ENCODE assay signal across 1 cellular context in genomic region chrX:153609917-153610833, GRCh38.
TF ChIP-seq lines count a peak whose summit lies in the region.

No MANE protein-coding gene starts in this region.

TF ChIP-seq in K562, 482 proteins besides CTCF, POLR2A, EP300 and RAD21 (continued from another document and continues in another):
- TF ChIP-seq ZBTB43 (CRISPR knock-in tag; IDR thresholded peaks at IDR 0.05) = 0 out of 2 replicates have a peak, but pooled peaks have one; percentile 64
- TF ChIP-seq VEZF1 (CRISPR knock-in tag; IDR thresholded peaks at IDR 0.05) = peak; percentile 50
- 0 out of 2 replicates have a peak, but pooled peaks have one; percentile 39 for TF ChIP-seq RBFOX2 (IDR thresholded peaks at IDR 0.05; ENCODE audit: low read depth, low read length)
- no peak for TF ChIP-seq SMARCE1 (IDR thresholded peaks at IDR 0.05)
- TF ChIP-seq CUX1 (CRISPR knock-in tag; IDR thresholded peaks at IDR 0.05) = no peak
- TF ChIP-seq ZBTB33 (CRISPR knock-in tag; IDR thresholded peaks at IDR 0.05) = peak; percentile 92
- no peak for TF ChIP-seq TEAD4 (IDR thresholded peaks at IDR 0.05; ENCODE audit: low read length)
- TF ChIP-seq TEAD4 (CRISPR knock-in tag; IDR thresholded peaks at IDR 0.05; ENCODE audit: borderline replicate concordance) = peak; percentile 96
- TF ChIP-seq MYC (IDR thresholded peaks at IDR 0.05; ENCODE audit: low read depth, low read length) = peak; percentile 80
- no peak for TF ChIP-seq MYC (CRISPR knock-in tag; IDR thresholded peaks at IDR 0.05; ENCODE audit: borderline replicate concordance, low read depth)
- TF ChIP-seq GABPB1 (CRISPR knock-in tag; IDR thresholded peaks at IDR 0.05) = peak; percentile 53
- no peak for TF ChIP-seq SIX5 (IDR thresholded peaks at IDR 0.05; ENCODE audit: borderline replicate concordance in 1 of 2, insufficient read depth in 1 of 2, low read depth in 1 of 2, low read length in 2 of 2)
- no peak for TF ChIP-seq C11orf30 (IDR thresholded peaks at IDR 0.05; ENCODE audit: low read depth)
- TF ChIP-seq NR3C1 (CRISPR knock-in tag; IDR thresholded peaks at IDR 0.05) = peak; percentile 96
- peak; percentile 41; the same call in 1 of the 2 replicates for TF ChIP-seq RB1 (IDR thresholded peaks at IDR 0.05; ENCODE audit: low read depth)
- no peak for TF ChIP-seq ADNP (tag; IDR thresholded peaks at IDR 0.05)
- TF ChIP-seq RHOXF2B (CRISPR knock-in tag; conservative IDR thresholded peaks at IDR 0.05) = no peak
- TF ChIP-seq SAFB (IDR thresholded peaks at IDR 0.05; ENCODE audit: borderline replicate concordance, low read depth, low read length) = no peak
- peak; percentile 74 to 79 for TF ChIP-seq NRF1 (conservative IDR thresholded peaks at IDR 0.05 in 1 of 2, IDR thresholded peaks at IDR 0.05 in 1 of 2)
- TF ChIP-seq ARID2 (IDR thresholded peaks at IDR 0.05) = no peak
- peak in 1 of 2 experiments; percentile 91; a peak in 2 of 4 replicates for TF ChIP-seq TEAD1 (CRISPR knock-in tag; IDR thresholded peaks at IDR 0.05)
- no peak for TF ChIP-seq KAT2B (IDR thresholded peaks at IDR 0.05; ENCODE audit: low read depth, low read length)
- no peak for TF ChIP-seq ZFP1 (CRISPR knock-in tag; IDR thresholded peaks at IDR 0.05)
- TF ChIP-seq HMG20B (CRISPR knock-in tag; IDR thresholded peaks at IDR 0.05) = no peak
- TF ChIP-seq MAX (CRISPR knock-in tag; IDR thresholded peaks at IDR 0.05) = peak; percentile 98
- no peak for TF ChIP-seq ZNF24 (IDR thresholded peaks at IDR 0.05)
- no peak for TF ChIP-seq ZKSCAN1 (IDR thresholded peaks at IDR 0.05; ENCODE audit: low read depth, low read length)
- peak; percentile 88; the same call in 1 of the 2 replicates for TF ChIP-seq ZNF232 (CRISPR knock-in tag; IDR thresholded peaks at IDR 0.05)
- peak; percentile 65; the same call in 1 of the 2 replicates for TF ChIP-seq ESRRA (IDR thresholded peaks at IDR 0.05; ENCODE audit: borderline replicate concordance, low read depth)
- TF ChIP-seq MGA (IDR thresholded peaks at IDR 0.05) = peak; percentile 95
- TF ChIP-seq CHD4 (IDR thresholded peaks at IDR 0.05; ENCODE audit: insufficient read depth, insufficient replicate concordance, low read depth, low read length, poor library complexity, severe bottlenecking) = no peak
- TF ChIP-seq GABPA (tag; conservative IDR thresholded peaks at IDR 0.05; ENCODE audit: low read depth) = no peak
- TF ChIP-seq SMC3 (conservative IDR thresholded peaks at IDR 0.05; ENCODE audit: insufficient read depth, low read depth, low read length) = peak; percentile 56
- no peak for TF ChIP-seq MCM7 (IDR thresholded peaks at IDR 0.05)
- 0 out of 2 replicates have a peak, but pooled peaks have one; percentile 25 for TF ChIP-seq CEBPG (CRISPR knock-in tag; IDR thresholded peaks at IDR 0.05)
- no peak for TF ChIP-seq CEBPG (tag; conservative IDR thresholded peaks at IDR 0.05 in 1 of 2, IDR thresholded peaks at IDR 0.05 in 1 of 2)
- TF ChIP-seq CREB1 (IDR thresholded peaks at IDR 0.05) = no peak
- TF ChIP-seq CREB1 (CRISPR knock-in tag; IDR thresholded peaks at IDR 0.05) = peak; percentile 59; the same call in 1 of the 2 replicates
- TF ChIP-seq HDAC6 (IDR thresholded peaks at IDR 0.05; ENCODE audit: low read depth, low read length) = no peak
- no peak for TF ChIP-seq NCOA4 (IDR thresholded peaks at IDR 0.05; ENCODE audit: partially characterized antibody)
